ENCODE assay signal across 8 cellular contexts in the genomic region with DNA sequence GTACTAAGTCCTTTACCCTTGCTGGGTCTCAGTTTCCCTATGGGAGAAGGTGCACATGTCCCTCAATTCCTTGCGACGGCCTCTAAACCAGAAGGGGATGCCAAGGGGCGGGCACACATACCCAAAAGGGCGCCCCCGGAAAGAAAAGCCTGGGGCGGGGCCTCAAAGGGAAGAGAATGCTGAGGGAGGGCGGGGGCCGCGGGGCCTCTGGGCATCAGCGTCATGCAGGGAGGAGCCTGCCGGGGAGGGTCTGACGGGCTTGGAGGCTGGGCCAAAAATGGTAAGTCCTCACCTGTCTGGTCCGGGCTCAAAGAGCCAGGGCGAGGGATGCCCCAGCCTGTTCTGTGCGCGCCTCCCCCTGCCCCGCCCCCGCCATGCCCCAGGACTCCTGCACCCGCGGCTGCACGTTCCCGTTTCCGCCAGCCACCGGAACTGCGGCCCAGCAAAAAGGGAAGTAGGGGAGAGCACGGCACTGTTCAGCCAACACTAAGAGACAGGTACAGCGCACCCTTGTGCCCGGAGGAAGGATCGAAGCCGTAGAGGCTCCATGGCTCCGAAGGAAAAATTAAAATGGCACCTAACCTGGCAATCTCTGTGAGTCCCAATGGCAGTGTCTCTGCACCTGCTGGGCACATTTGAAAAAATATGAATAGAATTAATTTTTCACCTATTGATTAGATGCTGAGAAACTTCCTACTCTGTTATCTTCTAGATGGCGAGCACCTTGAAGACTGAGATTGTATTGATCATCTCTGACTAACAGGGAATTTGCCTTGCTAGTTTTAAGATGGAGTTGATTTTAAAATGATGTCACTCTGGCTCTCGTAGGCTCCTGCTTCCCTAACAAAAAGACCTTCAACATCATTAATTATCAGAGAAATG. TPM values are rescaled to one million over a fixed set of nuclear protein-coding genes. Genes with fewer than 3 reads are reported as not detected.
DNase-seq lines count a peak whose midpoint lies in the region; ATAC-seq, FAIRE-seq and TF ChIP-seq lines count a peak whose summit lies in the region.

A gene (minus strand): TSS at position 434 of the 882 bp plus-strand sequence. CDS start 14,976 bp downstream, outside the sequence.

- H3K4me1 ChIP-seq in H1 (replicated peaks in 1 of 4; ENCODE audit: control insufficient read depth in 3 of 4, insufficient read depth in 4 of 4, low read length in 3 of 4) = peaks cover 0 to 4% (median 0%) of the 10 kb centered on the region in 4 experiments; a peak in 2 of 7 replicates
- peaks cover 3% of the 10 kb centered on the region for H3K4me1 ChIP-seq in mesendoderm (ENCODE audit: control insufficient read depth, low read depth, low read length)

- H3K23ac ChIP-seq in H1 (ENCODE audit: insufficient read length) (no peak within 1 kb of the TSS), mesendoderm (ENCODE audit: low read length) (no peak within 1 kb of the TSS)

- H3K4me3 ChIP-seq in H1 (ENCODE audit: extremely low read depth in 1 of 4, insufficient read depth in 2 of 4, low read depth in 3 of 4, low read length in 4 of 4) (peak within 1 kb of the TSS; percentile 47 to 69 (median 56)), mesendoderm (ENCODE audit: low read length) (peak within 1 kb of the TSS; percentile 56)

- no peak within 1 kb of the TSS for H2BK20ac ChIP-seq in H1 (ENCODE audit: low read length)

- CTCF ChIA-PET in H1 (lab: Charles Lee; ENCODE audit: partially characterized antibody) = interaction anchor here (1.3 kb wide), 1 partner anchor 58 kb away, joined by 5 read pairs; no protein-coding TSS in a partner anchor

- H3K9ac ChIP-seq in H1 (replicated peaks in 1 of 4; ENCODE audit: extremely low read depth in 1 of 4, low read depth in 3 of 4, low read length in 3 of 4) (peak within 1 kb of the TSS; percentile 42 to 51 (median 46); a peak in 5 of 7 replicates), mesendoderm (ENCODE audit: low read length) (peak within 1 kb of the TSS; percentile 82)

- peak in 1 of 2 experiments; percentile 38; a peak in 3 of 4 replicates for TF ChIP-seq RAD21 in H1 (IDR thresholded peaks at IDR 0.05 in 1 of 2, conservative IDR thresholded peaks at IDR 0.05 in 1 of 2; ENCODE audit: low read depth in 2 of 2, low read length in 2 of 2)

- WGBS in H1 (ENCODE audit: extremely low coverage in 1 of 2, insufficient coverage in 1 of 2, insufficient read length in 1 of 2, insufficient replicate concordance in 2 of 2, low coverage in 1 of 2, low lambda C conversion rate in 2 of 2, missing lambda C conversion rate in 1 of 2), 2 experiments = 10% methylated on average over 16 of the region's 33 CpGs; no CpG with 5 or more reads in 1 of the 2 experiments
- no CpG with 5 or more reads among the region's 33 CpGs for WGBS in mesendoderm (ENCODE audit: extremely low coverage, insufficient coverage, low lambda C conversion rate)

- peak in 1 of 2 experiments; percentile 12; a peak in 1 of 3 replicates for TF ChIP-seq EP300 in H1 (IDR thresholded peaks at IDR 0.05; ENCODE audit: borderline replicate concordance in 1 of 2, low read depth in 2 of 2, low read length in 2 of 2)

- H3K27ac ChIP-seq in H1 (ENCODE audit: low read depth, low read length) (peak within 1 kb of the TSS; percentile 75; the same call in 1 of the 2 replicates), mesendoderm (ENCODE audit: low read depth, low read length) (peak within 1 kb of the TSS; percentile 85)

- no peaks in the 10 kb centered on the region for H3K79me1 ChIP-seq in H1 (ENCODE audit: low read depth, low read length)
- no peaks in the 10 kb centered on the region for H3K79me1 ChIP-seq in mesendoderm (ENCODE audit: low read length)

- peak; percentile 99 for ATAC-seq in GM21360 (IDR thresholded peaks at IDR 0.05; ENCODE audit: unreplicated experiment)

- peak; percentile 36 for FAIRE-seq in H1 (lab: Jason Lieb, UNC)

- no peaks in the 10 kb centered on the region for H3K27me3 ChIP-seq in H1 (replicated peaks in 1 of 4; ENCODE audit: control insufficient read depth in 3 of 4, extremely low read depth in 1 of 4, insufficient read depth in 3 of 4, low read length in 3 of 4)
- no peaks in the 10 kb centered on the region for H3K27me3 ChIP-seq in mesendoderm (ENCODE audit: insufficient read depth, low read length, poor library complexity)

- H3K4me2 ChIP-seq in H1 (ENCODE audit: insufficient read depth in 1 of 2, low read depth in 2 of 2, low read length in 2 of 2) = peak within 1 kb of the TSS; percentile 65 to 68
- peak within 1 kb of the TSS; percentile 93 for H3K4me2 ChIP-seq in mesendoderm (ENCODE audit: low read length)

- no peak within 1 kb of the TSS for H2AK5ac ChIP-seq in H1 (ENCODE audit: low read depth, low read length)
- H2AK5ac ChIP-seq in mesendoderm (ENCODE audit: low read length) = no peak within 1 kb of the TSS

- H3K4ac ChIP-seq in H1 (replicated peaks; ENCODE audit: insufficient read length, low read depth, low read length) (no peak within 1 kb of the TSS), mesendoderm (ENCODE audit: low read depth, low read length) (peak within 1 kb of the TSS; percentile 58)

- H3K14ac ChIP-seq in H1 (ENCODE audit: insufficient read length) = no peak within 1 kb of the TSS

- in situ Hi-C loops in Caki2 (cut with HindIII; ENCODE audit: low pct_unique_long_range_greater_than_20kb, low sequenced_read_pairs) = no loop called here

- H2BK15ac ChIP-seq in H1 (ENCODE audit: low read length) (no peak within 1 kb of the TSS), mesendoderm (replicated peaks; ENCODE audit: low read depth) (no peak within 1 kb of the TSS)

- H3K23me2 ChIP-seq in H1 (ENCODE audit: low read depth, low read length) = no peaks in the 10 kb centered on the region

- H2BK120ac ChIP-seq in H1 (replicated peaks; ENCODE audit: low read depth, low read length) = no peak within 1 kb of the TSS
- peak within 1 kb of the TSS; percentile 8 for H2BK120ac ChIP-seq in mesendoderm (ENCODE audit: low read depth, low read length)

- H3K9me3 ChIP-seq in H1 (ENCODE audit: insufficient read depth in 2 of 2, low read depth in 1 of 2, low read length in 1 of 2) = no peaks in the 10 kb centered on the region

- H2BK5ac ChIP-seq in H1 (ENCODE audit: low read depth, low read length) (0 out of 2 replicates have a peak within 1 kb of the TSS, but pooled peaks have one; percentile 14), mesendoderm (ENCODE audit: low read length) (peak within 1 kb of the TSS; percentile 97)

- TF ChIP-seq POLR2A in H1 (IDR thresholded peaks at IDR 0.05; ENCODE audit: control extremely low read depth in 1 of 2, low read depth in 2 of 2, low read length in 2 of 2) = 0 out of 3 replicates have a peak, but pooled peaks of 1 of the 2 experiments have one; percentile 28

- DNase-seq in Caki2 (ENCODE audit: low read depth) (peak; percentile 93), HT-29 (ENCODE audit: low spot score) (peak; percentile 97), NK-92 (lab: John Stamatoyannopoulos, UW; ENCODE audit: unreplicated experiment) (peak; percentile 99), H1 (ENCODE audit: low read depth in 1 of 2, low spot score in 2 of 2) (peak; percentile 89 to 91), mesendoderm (peak; percentile 99)
- DNase-seq in activated CD8-positive, alpha-beta memory T cell treated with anti-CD3 and anti-CD28 coated beads for 4 hours (ENCODE audit: low read depth in 2 of 2) = peak; percentile 90 to 94
- DNase-seq in stimulated activated CD8-positive, alpha-beta memory T cell treated with anti-CD3 and anti-CD28 coated beads, Interleukin-12 subunit alpha, Interleukin-12 subunit beta, amount 100 ng/mL, for 4 hours (ENCODE audit: low read depth) = peak; percentile 90

- POLR2A ChIA-PET in H1 (lab: Charles Lee; ENCODE audit: partially characterized antibody) = no interaction called here

- no peak within 1 kb of the TSS for H2BK12ac ChIP-seq in H1 (ENCODE audit: low read depth, low read length)

- H3K79me2 ChIP-seq in H1 (ENCODE audit: control insufficient read depth in 1 of 2, insufficient read depth in 2 of 2, low read length in 2 of 2) = no peaks in the 10 kb centered on the region; a peak in 1 of 4 replicates
- H3K79me2 ChIP-seq in mesendoderm (ENCODE audit: control insufficient read depth, insufficient read depth, low read length) = no peaks in the 10 kb centered on the region

- H3K18ac ChIP-seq in H1 (ENCODE audit: extremely low read depth, low read length) (peak within 1 kb of the TSS; percentile 87; the same call in 1 of the 2 replicates), mesendoderm (ENCODE audit: low read length) (peak within 1 kb of the TSS; percentile 96)

- peak within 1 kb of the TSS; percentile 49 for H4K5ac ChIP-seq in H1 (ENCODE audit: insufficient read length, low read depth, low read length)
- H4K5ac ChIP-seq in mesendoderm (ENCODE audit: low read length) = peak within 1 kb of the TSS; percentile 77

- peak; percentile 74 to 89 (median 83) for TF ChIP-seq CTCF in H1 (IDR thresholded peaks at IDR 0.05; ENCODE audit: control extremely low read depth in 1 of 3, insufficient read depth in 1 of 3, low read depth in 1 of 3, low read length in 3 of 3)

- H4K8ac ChIP-seq in H1 (ENCODE audit: extremely low read depth, insufficient read depth, low read length) = no peak within 1 kb of the TSS
- no peak within 1 kb of the TSS for H4K8ac ChIP-seq in mesendoderm (ENCODE audit: low read depth, low read length)

- H2AFZ ChIP-seq in H1 (ENCODE audit: low read length) = peak within 1 kb of the TSS; percentile 93

- no peaks in the 10 kb centered on the region for H3K36me3 ChIP-seq in H1 (ENCODE audit: control insufficient read depth in 2 of 4, insufficient read depth in 4 of 4, low read length in 3 of 4)
- H3K36me3 ChIP-seq in mesendoderm (ENCODE audit: control insufficient read depth, insufficient read depth, low read length) = no peaks in the 10 kb centered on the region

- no peak within 1 kb of the TSS for H4K91ac ChIP-seq in H1 (replicated peaks; ENCODE audit: insufficient read length, low read length)

- no peaks in the 10 kb centered on the region for H4K20me1 ChIP-seq in H1 (replicated peaks in 1 of 2; ENCODE audit: control insufficient read depth in 1 of 2, insufficient read depth in 2 of 2, low read length in 2 of 2)

- no peak within 1 kb of the TSS for H3K56ac ChIP-seq in H1 (replicated peaks; ENCODE audit: insufficient read length, low read depth, low read length)
- H3K56ac ChIP-seq in mesendoderm (ENCODE audit: low read length) = peak within 1 kb of the TSS; percentile 93

RNA-seq across cellular contexts. Expression of the gene that starts here (rescaled TPM):
- total RNA-seq in Caki2 (2014; rRNA removed; shearing (Covaris generic); ENCODE audit: low replicate concordance) = 3.0 and 3.8 TPM in 2 replicates
- total RNA-seq in HT-29 (2014; rRNA removed; shearing (Covaris generic)) = 8.5 and 9.3 TPM in 2 replicates
- 5.4 and 6.1 TPM in 2 replicates for total RNA-seq in H1 (2021; fragmentation: NEBNext Ultra II Directional; extraction: Animal tissue kit (Norgen Biotek cat#: 25700))
- 7.7 and 8.5 TPM in 2 replicates for polyA plus RNA-seq in H1 (2011; rRNA removed)
- polyA plus RNA-seq in H1 (2011; cell fraction: cytosol; rRNA removed) = 8.6 TPM
- polyA plus RNA-seq in H1 (2011; cell fraction: nucleus; rRNA removed) = 12.2 TPM
- polyA plus RNA-seq in H1 (2012, experiment 1 of 2) = 5.2 to 7.4 TPM (median 6.1 TPM) in 4 replicates
- 3.0 TPM for polyA plus RNA-seq in H1 (2012, experiment 2 of 2)
- polyA plus RNA-seq in H1 (2013, experiment 1 of 2) = 4.3 TPM
- 3.5 TPM for polyA plus RNA-seq in H1 (2013, experiment 2 of 2)
- polyA minus RNA-seq in H1 (2011; rRNA and poly(A)+ RNA removed) = 15.5 and 16.5 TPM in 2 replicates
- polyA minus RNA-seq in H1 (2011; cell fraction: cytosol; rRNA and poly(A)+ RNA removed) = 5.4 TPM
- polyA minus RNA-seq in H1 (2011; cell fraction: nucleus; rRNA and poly(A)+ RNA removed) = 16.3 TPM
- 3.2 TPM for polyA plus RNA-seq in mesendoderm (2013, experiment 1 of 2)
- 3.0 TPM for polyA plus RNA-seq in mesendoderm (2013, experiment 2 of 2)

Comparison
In these comparisons a context has a peak if more than half of its experiments do, and no peak if none do; other contexts are left out.
1. Peak in every context shown above with its lines: DNase-seq, ATAC-seq, H3K4me3 ChIP-seq and H3K27ac ChIP-seq.